ENCODE assay signal across 11 cellular contexts in the genomic region with DNA sequence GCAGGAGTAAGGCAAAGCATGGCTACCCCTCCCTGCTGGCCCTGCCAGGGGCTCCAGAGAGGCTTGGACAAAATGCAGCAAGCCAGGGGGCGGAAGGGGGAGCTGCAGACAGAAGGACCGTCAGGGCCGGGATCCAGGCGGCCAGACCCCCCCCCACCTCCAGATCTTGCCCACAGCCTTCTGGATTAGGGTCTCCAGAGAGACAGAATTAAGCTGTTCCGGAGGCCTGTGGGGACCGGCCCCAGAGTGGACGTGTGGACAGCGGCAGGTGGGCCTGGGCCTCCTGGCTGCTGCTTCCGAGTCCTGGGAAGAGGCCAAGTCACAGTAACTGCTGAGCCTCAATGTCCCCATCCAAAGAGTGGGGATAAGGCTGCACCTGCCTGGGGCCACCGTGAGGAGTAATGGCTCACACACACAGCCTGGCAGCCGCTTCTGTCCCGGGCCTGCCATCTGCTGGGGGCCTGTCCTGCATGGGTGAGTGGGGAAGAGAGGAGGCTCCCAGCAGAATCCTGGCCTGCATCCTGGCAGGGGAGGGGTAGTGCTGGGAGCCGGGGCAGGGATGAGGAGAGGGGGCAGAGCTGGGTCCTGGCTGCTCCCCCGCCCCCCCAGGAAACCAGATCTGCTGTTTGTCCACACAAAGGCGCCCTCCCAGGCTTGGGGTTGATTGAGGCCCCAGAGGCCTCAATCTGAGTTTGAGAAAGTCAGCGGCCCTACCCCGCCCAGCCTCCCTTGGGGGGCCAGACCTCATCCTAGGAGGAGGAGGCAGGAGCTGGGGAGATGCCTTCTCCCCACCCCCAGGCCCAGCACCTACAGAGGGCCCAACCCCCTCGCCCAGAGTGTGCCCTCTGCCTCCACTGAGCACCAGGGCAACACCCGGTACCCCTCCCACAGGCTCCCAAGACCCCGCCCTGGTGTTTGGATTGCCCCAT.
DNase-seq lines count a peak whose midpoint lies in the region; ATAC-seq lines count a peak whose summit lies in the region.
"Had no signal": no experiment of that assay in that cellular context is flagged by ENCODE, and none has a peak within 500 bp of the region (broad histone marks: within the 10 kb centered on the region; RNA-seq: fewer than 3 reads in every experiment).

No MANE protein-coding gene starts in this region.

- H3K4me3 ChIP-seq in endocrine pancreas (ENCODE audit: control insufficient read depth, insufficient read depth, low read length), result no peak overlapping the region

- no peaks in the 10 kb centered on the region for H3K4me1 ChIP-seq in endocrine pancreas (ENCODE audit: control insufficient read depth, insufficient read depth, low read length)

- no peak for ATAC-seq in GM18868 (IDR thresholded peaks at IDR 0.05; ENCODE audit: unreplicated experiment)
- ATAC-seq: stimulated activated memory B cell treated with anti-CD40 and anti-IgM and Interleukin-4, amounts not matched to agents 10 μg/mL and 1 μg/mL and 100 μg/mL, for 72 hours had no signal

- H3K27me3 ChIP-seq in endocrine pancreas (ENCODE audit: control insufficient read depth, insufficient read depth, low read length), result no peaks in the 10 kb centered on the region

- peak; percentile 86 for DNase-seq in 8988T
- peak; percentile 56 for DNase-seq in NCI-H2171 (lab: John Stamatoyannopoulos, UW)
- peak; percentile 30 for DNase-seq in medulla oblongata (ENCODE audit: extremely low spot score)
- DNase-seq in MV-4-11 (lab: John Stamatoyannopoulos, UW), result no peak
- no peak for DNase-seq in NCI-H526 (lab: John Stamatoyannopoulos, UW)
- DNase-seq in HuH-7.5 (ENCODE audit: low spot score), result no peak
- DNase-seq: KG1, SW 1271 had no signal

- peak overlapping the region; percentile 21 for H3K9ac ChIP-seq in endocrine pancreas (ENCODE audit: control insufficient read depth, insufficient read depth, low read length)

- H3K36me3 ChIP-seq in endocrine pancreas (ENCODE audit: control insufficient read depth, insufficient read depth, low read length), result no peaks in the 10 kb centered on the region

- no peaks in the 10 kb centered on the region for H3K9me3 ChIP-seq in endocrine pancreas (ENCODE audit: control insufficient read depth, low read length)

Comparison
In these comparisons a context has a peak if more than half of its experiments do, and no peak if none do; other contexts are left out.
1. DNase-seq: peak in 8988T (single experiment), NCI-H2171 (single experiment) and medulla oblongata (single experiment); none in MV-4-11 (single experiment), NCI-H526 (0 of 2) and HuH-7.5 (single experiment).